In genomic region chr17:41610965-41611640, GRCh38 we compare ENCODE assay signal across 21 cellular contexts. TPM values are rescaled to one million over a fixed set of nuclear protein-coding genes. Genes with fewer than 3 reads are reported as not detected.
DNase-seq lines count a peak whose midpoint lies in the region; ATAC-seq, FAIRE-seq and TF ChIP-seq lines count a peak whose summit lies in the region.
"Had no signal": no experiment of that assay in that cellular context is flagged by ENCODE, and none has a peak within 500 bp of the region (broad histone marks: within the 10 kb centered on the region; RNA-seq: fewer than 3 reads in every experiment).

No MANE protein-coding gene starts in this region.

- H3K4me3 ChIP-seq in H1 (ENCODE audit: extremely low read depth in 1 of 4, insufficient read depth in 2 of 4, low read depth in 3 of 4, low read length in 4 of 4) (no peak overlapping the region), spleen (no peak overlapping the region), PC-3 (ENCODE audit: low read length) (no peak overlapping the region)
- H3K4me3 ChIP-seq: GM23338 had no signal

- no peak overlapping the region for H4K5ac ChIP-seq in H1 (ENCODE audit: insufficient read length, low read depth, low read length)

- no peak overlapping the region for H3K56ac ChIP-seq in H1 (replicated peaks; ENCODE audit: insufficient read length, low read depth, low read length)

- H3K79me2 ChIP-seq in H1 (ENCODE audit: control insufficient read depth in 1 of 2, insufficient read depth in 2 of 2, low read length in 2 of 2) (no peaks in the 10 kb centered on the region), PC-3 (ENCODE audit: low read length) (no peaks in the 10 kb centered on the region)

- H3K9me3 ChIP-seq in H1 (ENCODE audit: insufficient read depth in 2 of 2, low read depth in 1 of 2, low read length in 1 of 2), result peaks cover 0 to 2% of the 10 kb centered on the region in 2 experiments; a peak in 1 of 4 replicates
- peaks cover 0 to 19% (median 17%) of the 10 kb centered on the region in 8 donors for H3K9me3 ChIP-seq in spleen
- H3K9me3 ChIP-seq in PC-3 (ENCODE audit: low read length), result no peaks in the 10 kb centered on the region

- H3K23ac ChIP-seq in H1 (ENCODE audit: insufficient read length), result no peak overlapping the region

- H2BK5ac ChIP-seq in H1 (ENCODE audit: low read depth, low read length), result no peak overlapping the region

- CTCF ChIA-PET in H1 (lab: Charles Lee; ENCODE audit: partially characterized antibody) (interaction anchor here (0.8 to 5.7 kb wide), 26 partner anchors 8 to 254 kb away, joined by 3 to 43 read pairs (median 5); no protein-coding TSS in a partner anchor), PC-3 (lab: Charles Lee) (no interaction called here)

- H3K36me3 ChIP-seq in H1 (ENCODE audit: control insufficient read depth in 2 of 4, insufficient read depth in 4 of 4, low read length in 3 of 4) (no peaks in the 10 kb centered on the region), spleen (no peaks in the 10 kb centered on the region), PC-3 (ENCODE audit: low read depth, low read length) (no peaks in the 10 kb centered on the region)

- no peak overlapping the region for H3K4ac ChIP-seq in H1 (replicated peaks; ENCODE audit: insufficient read length, low read depth, low read length)

- DNase-seq in activated effector memory CD4-positive, alpha-beta T cell treated with anti-CD3 and anti-CD28 coated beads, Interleukin-2, amount 50 U/mL, for 16 hours, result peak; percentile 58
- no peak for DNase-seq in activated effector memory CD4-positive, alpha-beta T cell treated with Interleukin-2 at 50 U/mL for 16 hours
- no peak for DNase-seq in H1 (ENCODE audit: low read depth in 1 of 2, low spot score in 2 of 2)
- peak; percentile 50 for DNase-seq in islet precursor cell
- DNase-seq in spleen, result peak; percentile 67
- DNase-seq in PC-3, result no peak
- DNase-seq in D341Med (ENCODE audit: low spot score), result no peak
- DNase-seq: CD8-positive, alpha-beta T cell; COR-L47; DND-41; GDM1; H9 had no signal

- no peak overlapping the region for H3K4me2 ChIP-seq in H1 (ENCODE audit: insufficient read depth in 1 of 2, low read depth in 2 of 2, low read length in 2 of 2)
- no peak overlapping the region for H3K4me2 ChIP-seq in PC-3 (ENCODE audit: low read length)
- H3K4me2 ChIP-seq: GM23338 had no signal

- H3K27me3 ChIP-seq in H1 (replicated peaks in 1 of 4; ENCODE audit: control insufficient read depth in 3 of 4, extremely low read depth in 1 of 4, insufficient read depth in 3 of 4, low read length in 3 of 4) (no peaks in the 10 kb centered on the region), spleen (replicated peaks in 1 of 7) (peaks cover 0 to 48% (median 0%) of the 10 kb centered on the region in 7 donors), PC-3 (ENCODE audit: low read length) (no peaks in the 10 kb centered on the region)

- no peaks in the 10 kb centered on the region for H3K9me2 ChIP-seq in PC-3 (replicated peaks; ENCODE audit: low read length)

- no peak overlapping the region for H2BK12ac ChIP-seq in H1 (ENCODE audit: low read depth, low read length)

- H3K79me1 ChIP-seq in H1 (ENCODE audit: low read depth, low read length), result no peaks in the 10 kb centered on the region

- H3K27ac ChIP-seq in H1 (ENCODE audit: low read depth, low read length) (no peak overlapping the region), spleen (no peak overlapping the region), PC-3 (ENCODE audit: low read length) (no peak overlapping the region)
- H3K27ac ChIP-seq: 22Rv1 had no signal

- no TSS peak for BruUV-seq in PC-3 (replicated peaks; lab: Mats Ljungman, UMichigan)

- no peak overlapping the region for H3K14ac ChIP-seq in H1 (ENCODE audit: insufficient read length)

- no peaks in the 10 kb centered on the region for H3F3A ChIP-seq in PC-3 (ENCODE audit: low read length, unreplicated experiment)

- ATAC-seq in PC-3 (no peak), GM18907 (IDR thresholded peaks at IDR 0.05; ENCODE audit: unreplicated experiment) (no peak)
- ATAC-seq: CD8-positive, alpha-beta T cell had no signal

- H4K91ac ChIP-seq in H1 (replicated peaks; ENCODE audit: insufficient read length, low read length), result no peak overlapping the region

- POLR2A ChIA-PET in H1 (lab: Charles Lee; ENCODE audit: partially characterized antibody) (interaction anchor here (1.2 to 2.2 kb wide), 2 partner anchors 81 to 83 kb away, joined by 3 to 7 read pairs; partner anchors contain the start of gene KRT19), PC-3 (lab: Charles Lee; ENCODE audit: unreplicated experiment) (no interaction called here)

- H3K9ac ChIP-seq in H1 (replicated peaks in 1 of 4; ENCODE audit: extremely low read depth in 1 of 4, low read depth in 3 of 4, low read length in 3 of 4), result no peak overlapping the region
- H3K9ac ChIP-seq in PC-3 (ENCODE audit: low read length), result no peak overlapping the region

- FAIRE-seq in H1 (lab: Jason Lieb, UNC), result no peak
- FAIRE-seq: GM12892, HepG2, HTR-8/SVneo had no signal

- H3K4me1 ChIP-seq in H1 (replicated peaks in 1 of 4; ENCODE audit: control insufficient read depth in 3 of 4, insufficient read depth in 4 of 4, low read length in 3 of 4), result peaks cover 0 to 4% (median under 1%) of the 10 kb centered on the region in 4 experiments; a peak in 1 of 7 replicates
- H3K4me1 ChIP-seq in spleen, result no peaks in the 10 kb centered on the region
- peaks cover 10% of the 10 kb centered on the region for H3K4me1 ChIP-seq in PC-3 (ENCODE audit: insufficient read depth, low read length)

- no peak overlapping the region for H2AK5ac ChIP-seq in H1 (ENCODE audit: low read depth, low read length)

- no peak for TF ChIP-seq RAD21 in H1 (IDR thresholded peaks at IDR 0.05 in 1 of 2, conservative IDR thresholded peaks at IDR 0.05 in 1 of 2; ENCODE audit: low read depth in 2 of 2, low read length in 2 of 2)

- H2BK120ac ChIP-seq in H1 (replicated peaks; ENCODE audit: low read depth, low read length), result no peak overlapping the region

- no peaks in the 10 kb centered on the region for H3K23me2 ChIP-seq in H1 (ENCODE audit: low read depth, low read length)

- H2BK20ac ChIP-seq in H1 (ENCODE audit: low read length), result 0 out of 2 replicates have a peak overlapping the region, but pooled peaks have one; percentile 72

- TF ChIP-seq CTCF in H1 (IDR thresholded peaks at IDR 0.05; ENCODE audit: control extremely low read depth in 1 of 3, insufficient read depth in 1 of 3, low read depth in 1 of 3, low read length in 3 of 3), result no peak
- TF ChIP-seq CTCF in spleen (IDR thresholded peaks at IDR 0.05 in 8 of 11, conservative IDR thresholded peaks at IDR 0.05 in 3 of 11), result no peak
- no peak for TF ChIP-seq CTCF in PC-3 (conservative IDR thresholded peaks at IDR 0.05; ENCODE audit: low read depth, low read length)

- no peak overlapping the region for H2BK15ac ChIP-seq in H1 (ENCODE audit: low read length)

- 91% methylated on average over 25 of the region's 25 CpGs; no CpG with 5 or more reads in 1 of the 2 experiments for WGBS in H1 (ENCODE audit: extremely low coverage in 1 of 2, insufficient coverage in 1 of 2, insufficient read length in 1 of 2, insufficient replicate concordance in 2 of 2, low coverage in 1 of 2, low lambda C conversion rate in 2 of 2, missing lambda C conversion rate in 1 of 2), 2 experiments
- WGBS in spleen, 5 donors, result 78 to 90% (median 87%) methylated on average over 23 to 25 of the region's 25 CpGs

- no peak for TF ChIP-seq POLR2A in H1 (IDR thresholded peaks at IDR 0.05; ENCODE audit: control extremely low read depth in 1 of 2, low read depth in 2 of 2, low read length in 2 of 2)
- TF ChIP-seq POLR2A in spleen (IDR thresholded peaks at IDR 0.05), result no peak

- no peak for TF ChIP-seq EP300 in H1 (IDR thresholded peaks at IDR 0.05; ENCODE audit: borderline replicate concordance in 1 of 2, low read depth in 2 of 2, low read length in 2 of 2)

- H2AFZ ChIP-seq in H1 (ENCODE audit: low read length), result no peak overlapping the region
- H2AFZ ChIP-seq in PC-3 (ENCODE audit: low read length), result no peak overlapping the region
- H2AFZ ChIP-seq: GM23338 had no signal

- H3K18ac ChIP-seq in H1 (ENCODE audit: extremely low read depth, low read length), result no peak overlapping the region

- no peak overlapping the region for H4K8ac ChIP-seq in H1 (ENCODE audit: extremely low read depth, insufficient read depth, low read length)

- intact Hi-C loops in spleen (cut with DNase I; ENCODE audit: low total_unique reads) (no loop called here), PC-3 (cut with micrococcal nuclease) (no loop called here)

- no peaks in the 10 kb centered on the region for H4K20me1 ChIP-seq in H1 (replicated peaks in 1 of 2; ENCODE audit: control insufficient read depth in 1 of 2, insufficient read depth in 2 of 2, low read length in 2 of 2)
- H4K20me1 ChIP-seq in PC-3 (ENCODE audit: low read length), result no peaks in the 10 kb centered on the region

RNA-seq across cellular contexts. Expression of gene KRT16, which starts 1.5 kb away (rescaled TPM):
- total RNA-seq in H1 (2021; fragmentation: NEBNext Ultra II Directional; extraction: Animal tissue kit (Norgen Biotek cat#: 25700)), result not detected in 2 replicates
- polyA plus RNA-seq in H1 (2011; rRNA removed), result not detected in 2 replicates
- not detected for polyA plus RNA-seq in H1 (2011; cell fraction: cytosol; rRNA removed)
- polyA plus RNA-seq in H1 (2011; cell fraction: nucleus; rRNA removed), result not detected
- polyA plus RNA-seq in H1 (2012, experiment 1 of 2), result not detected in 4 replicates
- polyA plus RNA-seq in H1 (2012, experiment 2 of 2), result not detected
- not detected for polyA plus RNA-seq in H1 (2013, experiment 1 of 2)
- not detected for polyA plus RNA-seq in H1 (2013, experiment 2 of 2)
- not detected in 2 replicates for polyA minus RNA-seq in H1 (2011; rRNA and poly(A)+ RNA removed)
- not detected for polyA minus RNA-seq in H1 (2011; cell fraction: cytosol; rRNA and poly(A)+ RNA removed)
- polyA minus RNA-seq in H1 (2011; cell fraction: nucleus; rRNA and poly(A)+ RNA removed), result not detected
- not detected for total RNA-seq in spleen
- polyA plus RNA-seq in spleen, result under 1 TPM in 2 of 3 donors, not detected in 1; 0.07 to 0.19 TPM
- total RNA-seq in PC-3 (2014; rRNA removed), result 42.6 and 53.1 TPM in 2 replicates
- total RNA-seq: A673; CD8-positive, alpha-beta T cell; GM23338; H9; HepG2 had no signal
- polyA plus RNA-seq: CD14-positive monocyte, GM23338, HepG2 had no signal

RNA-seq across cellular contexts. Expression of gene KRT17, which starts 13.3 kb away (rescaled TPM):
- 0.36 and 0.50 TPM in 2 replicates for total RNA-seq in H1 (2021; fragmentation: NEBNext Ultra II Directional; extraction: Animal tissue kit (Norgen Biotek cat#: 25700))
- polyA plus RNA-seq in H1 (2011; rRNA removed) (0.95 and 0.96 TPM in 2 replicates), spleen (under 1 TPM in 2 of 3 donors, not detected in 1; 0.58 to 0.70 TPM)
- 0.76 TPM for polyA plus RNA-seq in H1 (2011; cell fraction: cytosol; rRNA removed)
- polyA plus RNA-seq in H1 (2011; cell fraction: nucleus; rRNA removed), result 0.87 TPM
- 0.44 to 0.88 TPM (median 0.81 TPM) in 4 replicates for polyA plus RNA-seq in H1 (2012, experiment 1 of 2)
- 0.88 TPM for polyA plus RNA-seq in H1 (2012, experiment 2 of 2)
- polyA plus RNA-seq in H1 (2013, experiment 1 of 2), result 0.55 TPM
- polyA plus RNA-seq in H1 (2013, experiment 2 of 2), result 0.46 TPM
- 0.19 and 1.00 TPM in 2 replicates for polyA minus RNA-seq in H1 (2011; rRNA and poly(A)+ RNA removed)
- polyA minus RNA-seq in H1 (2011; cell fraction: cytosol; rRNA and poly(A)+ RNA removed), result 22.5 TPM
- 11.9 TPM for polyA minus RNA-seq in H1 (2011; cell fraction: nucleus; rRNA and poly(A)+ RNA removed)
- total RNA-seq in spleen (1 to 10 TPM in 1 of 7 donors, not detected in 6; 1.2 TPM), PC-3 (2014; rRNA removed) (92.1 and 115 TPM in 2 replicates)
- total RNA-seq: CD8-positive, alpha-beta T cell had no signal
- polyA plus RNA-seq: CD14-positive monocyte had no signal

RNA-seq across cellular contexts. Expression of gene KRT14, which starts 24.4 kb away (rescaled TPM):
- total RNA-seq in H1 (2021; fragmentation: NEBNext Ultra II Directional; extraction: Animal tissue kit (Norgen Biotek cat#: 25700)), result not detected in 2 replicates
- polyA plus RNA-seq in H1 (2011; rRNA removed) (0.13 and 0.35 TPM in 2 replicates), spleen (under 1 TPM; 0.06 to 0.17 (median 0.16) TPM)
- not detected for polyA plus RNA-seq in H1 (2011; cell fraction: cytosol; rRNA removed)
- not detected for polyA plus RNA-seq in H1 (2011; cell fraction: nucleus; rRNA removed)
- not detected in 4 replicates for polyA plus RNA-seq in H1 (2012, experiment 1 of 2)
- polyA plus RNA-seq in H1 (2012, experiment 2 of 2), result not detected
- polyA plus RNA-seq in H1 (2013, experiment 1 of 2), result not detected
- polyA plus RNA-seq in H1 (2013, experiment 2 of 2), result not detected
- polyA minus RNA-seq in H1 (2011; rRNA and poly(A)+ RNA removed), result 0.16 and 0.61 TPM in 2 replicates
- polyA minus RNA-seq in H1 (2011; cell fraction: cytosol; rRNA and poly(A)+ RNA removed), result not detected
- polyA minus RNA-seq in H1 (2011; cell fraction: nucleus; rRNA and poly(A)+ RNA removed), result not detected
- total RNA-seq in spleen (under 1 TPM in 1 of 7 donors, not detected in 6; 0.79 TPM), PC-3 (2014; rRNA removed) (0.15 TPM in 1 of 2 replicates, not detected in the other)
- total RNA-seq: A673; CD8-positive, alpha-beta T cell; GM23338; H9; HepG2 had no signal
- polyA plus RNA-seq: CD14-positive monocyte, GM23338 had no signal

RNA-seq across cellular contexts. Expression of gene KRT9, which starts 39.2 kb away (rescaled TPM):
- total RNA-seq in H1 (2021; fragmentation: NEBNext Ultra II Directional; extraction: Animal tissue kit (Norgen Biotek cat#: 25700)), result not detected in 2 replicates
- polyA plus RNA-seq in H1 (2011; rRNA removed) (not detected in 2 replicates), spleen (not detected)
- polyA plus RNA-seq in H1 (2011; cell fraction: cytosol; rRNA removed), result not detected
- polyA plus RNA-seq in H1 (2011; cell fraction: nucleus; rRNA removed), result not detected
- polyA plus RNA-seq in H1 (2012, experiment 1 of 2), result not detected in 4 replicates
- not detected for polyA plus RNA-seq in H1 (2012, experiment 2 of 2)
- polyA plus RNA-seq in H1 (2013, experiment 1 of 2), result not detected
- polyA plus RNA-seq in H1 (2013, experiment 2 of 2), result not detected
- polyA minus RNA-seq in H1 (2011; rRNA and poly(A)+ RNA removed), result not detected in 2 replicates
- polyA minus RNA-seq in H1 (2011; cell fraction: cytosol; rRNA and poly(A)+ RNA removed), result not detected
- not detected for polyA minus RNA-seq in H1 (2011; cell fraction: nucleus; rRNA and poly(A)+ RNA removed)
- total RNA-seq in spleen (not detected), PC-3 (2014; rRNA removed) (1.0 TPM in 1 of 2 replicates, not detected in the other)
- total RNA-seq: A673; CD8-positive, alpha-beta T cell; GM23338; H9; HepG2 had no signal
- polyA plus RNA-seq: BJ, CD14-positive monocyte, GM23338, HepG2 had no signal

Comparison
In these comparisons a context has a peak if more than half of its experiments do, and no peak if none do; other contexts are left out.
1. DNase-seq: peak in activated effector memory CD4-positive, alpha-beta T cell treated with anti-CD3 and anti-CD28 coated beads, Interleukin-2, amount 50 U/mL, for 16 hours (single experiment), islet precursor cell (single experiment) and spleen (single experiment); none in activated effector memory CD4-positive, alpha-beta T cell treated with Interleukin-2 at 50 U/mL for 16 hours (single experiment), H1 (0 of 2), PC-3 (single experiment) and D341Med (single experiment).
2. RNA of gene KRT16, which starts 1.5 kb away (total RNA-seq): 42.6 to 53.1 TPM in PC-3; not detected in H1 and not detected in spleen; every median in the first group is over 10 times any median in the second.
3. RNA of gene KRT17, which starts 13.3 kb away (total RNA-seq): 92.1 to 115 TPM in PC-3; 0.36 to 0.50 TPM in H1 and 1.2 TPM in spleen; every median in the first group is over 10 times any median in the second.